Comparison of ENCODE assay signal across 1 cellular context in the genomic region with DNA sequence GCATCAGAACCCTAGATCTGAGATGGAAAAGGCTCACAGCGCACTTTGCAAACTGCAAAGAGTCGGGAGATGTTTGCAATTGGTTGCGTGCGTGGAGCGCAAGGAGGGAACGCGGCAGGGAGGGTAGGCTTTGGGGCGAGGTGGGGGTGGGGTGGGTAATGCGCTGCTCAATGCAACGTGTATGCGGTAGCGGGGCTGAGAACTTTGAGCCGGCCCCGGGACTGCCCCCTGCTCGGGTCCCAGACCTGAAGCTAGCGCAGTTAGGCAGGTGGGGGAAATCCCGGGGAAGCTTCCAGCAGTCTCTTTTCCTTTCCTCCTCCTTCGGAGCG.
TF ChIP-seq lines count a peak whose summit lies in the region.

No MANE protein-coding gene starts in this region.

TF ChIP-seq in GM23338, 12 proteins besides CTCF, POLR2A, EP300 and RAD21 (continued from another document):
- TF ChIP-seq, protein P1, sequence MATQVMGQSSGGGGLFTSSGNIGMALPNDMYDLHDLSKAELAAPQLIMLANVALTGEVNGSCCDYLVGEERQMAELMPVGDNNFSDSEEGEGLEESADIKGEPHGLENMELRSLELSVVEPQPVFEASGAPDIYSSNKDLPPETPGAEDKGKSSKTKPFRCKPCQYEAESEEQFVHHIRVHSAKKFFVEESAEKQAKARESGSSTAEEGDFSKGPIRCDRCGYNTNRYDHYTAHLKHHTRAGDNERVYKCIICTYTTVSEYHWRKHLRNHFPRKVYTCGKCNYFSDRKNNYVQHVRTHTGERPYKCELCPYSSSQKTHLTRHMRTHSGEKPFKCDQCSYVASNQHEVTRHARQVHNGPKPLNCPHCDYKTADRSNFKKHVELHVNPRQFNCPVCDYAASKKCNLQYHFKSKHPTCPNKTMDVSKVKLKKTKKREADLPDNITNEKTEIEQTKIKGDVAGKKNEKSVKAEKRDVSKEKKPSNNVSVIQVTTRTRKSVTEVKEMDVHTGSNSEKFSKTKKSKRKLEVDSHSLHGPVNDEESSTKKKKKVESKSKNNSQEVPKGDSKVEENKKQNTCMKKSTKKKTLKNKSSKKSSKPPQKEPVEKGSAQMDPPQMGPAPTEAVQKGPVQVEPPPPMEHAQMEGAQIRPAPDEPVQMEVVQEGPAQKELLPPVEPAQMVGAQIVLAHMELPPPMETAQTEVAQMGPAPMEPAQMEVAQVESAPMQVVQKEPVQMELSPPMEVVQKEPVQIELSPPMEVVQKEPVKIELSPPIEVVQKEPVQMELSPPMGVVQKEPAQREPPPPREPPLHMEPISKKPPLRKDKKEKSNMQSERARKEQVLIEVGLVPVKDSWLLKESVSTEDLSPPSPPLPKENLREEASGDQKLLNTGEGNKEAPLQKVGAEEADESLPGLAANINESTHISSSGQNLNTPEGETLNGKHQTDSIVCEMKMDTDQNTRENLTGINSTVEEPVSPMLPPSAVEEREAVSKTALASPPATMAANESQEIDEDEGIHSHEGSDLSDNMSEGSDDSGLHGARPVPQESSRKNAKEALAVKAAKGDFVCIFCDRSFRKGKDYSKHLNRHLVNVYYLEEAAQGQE (IDR thresholded peaks at IDR 0.05; ENCODE audit: unreplicated experiment), result no peak
- TF ChIP-seq CREB1 (CRISPR knock-in tag; IDR thresholded peaks at IDR 0.05; ENCODE audit: low read depth), result no peak
- TF ChIP-seq, protein P2, sequence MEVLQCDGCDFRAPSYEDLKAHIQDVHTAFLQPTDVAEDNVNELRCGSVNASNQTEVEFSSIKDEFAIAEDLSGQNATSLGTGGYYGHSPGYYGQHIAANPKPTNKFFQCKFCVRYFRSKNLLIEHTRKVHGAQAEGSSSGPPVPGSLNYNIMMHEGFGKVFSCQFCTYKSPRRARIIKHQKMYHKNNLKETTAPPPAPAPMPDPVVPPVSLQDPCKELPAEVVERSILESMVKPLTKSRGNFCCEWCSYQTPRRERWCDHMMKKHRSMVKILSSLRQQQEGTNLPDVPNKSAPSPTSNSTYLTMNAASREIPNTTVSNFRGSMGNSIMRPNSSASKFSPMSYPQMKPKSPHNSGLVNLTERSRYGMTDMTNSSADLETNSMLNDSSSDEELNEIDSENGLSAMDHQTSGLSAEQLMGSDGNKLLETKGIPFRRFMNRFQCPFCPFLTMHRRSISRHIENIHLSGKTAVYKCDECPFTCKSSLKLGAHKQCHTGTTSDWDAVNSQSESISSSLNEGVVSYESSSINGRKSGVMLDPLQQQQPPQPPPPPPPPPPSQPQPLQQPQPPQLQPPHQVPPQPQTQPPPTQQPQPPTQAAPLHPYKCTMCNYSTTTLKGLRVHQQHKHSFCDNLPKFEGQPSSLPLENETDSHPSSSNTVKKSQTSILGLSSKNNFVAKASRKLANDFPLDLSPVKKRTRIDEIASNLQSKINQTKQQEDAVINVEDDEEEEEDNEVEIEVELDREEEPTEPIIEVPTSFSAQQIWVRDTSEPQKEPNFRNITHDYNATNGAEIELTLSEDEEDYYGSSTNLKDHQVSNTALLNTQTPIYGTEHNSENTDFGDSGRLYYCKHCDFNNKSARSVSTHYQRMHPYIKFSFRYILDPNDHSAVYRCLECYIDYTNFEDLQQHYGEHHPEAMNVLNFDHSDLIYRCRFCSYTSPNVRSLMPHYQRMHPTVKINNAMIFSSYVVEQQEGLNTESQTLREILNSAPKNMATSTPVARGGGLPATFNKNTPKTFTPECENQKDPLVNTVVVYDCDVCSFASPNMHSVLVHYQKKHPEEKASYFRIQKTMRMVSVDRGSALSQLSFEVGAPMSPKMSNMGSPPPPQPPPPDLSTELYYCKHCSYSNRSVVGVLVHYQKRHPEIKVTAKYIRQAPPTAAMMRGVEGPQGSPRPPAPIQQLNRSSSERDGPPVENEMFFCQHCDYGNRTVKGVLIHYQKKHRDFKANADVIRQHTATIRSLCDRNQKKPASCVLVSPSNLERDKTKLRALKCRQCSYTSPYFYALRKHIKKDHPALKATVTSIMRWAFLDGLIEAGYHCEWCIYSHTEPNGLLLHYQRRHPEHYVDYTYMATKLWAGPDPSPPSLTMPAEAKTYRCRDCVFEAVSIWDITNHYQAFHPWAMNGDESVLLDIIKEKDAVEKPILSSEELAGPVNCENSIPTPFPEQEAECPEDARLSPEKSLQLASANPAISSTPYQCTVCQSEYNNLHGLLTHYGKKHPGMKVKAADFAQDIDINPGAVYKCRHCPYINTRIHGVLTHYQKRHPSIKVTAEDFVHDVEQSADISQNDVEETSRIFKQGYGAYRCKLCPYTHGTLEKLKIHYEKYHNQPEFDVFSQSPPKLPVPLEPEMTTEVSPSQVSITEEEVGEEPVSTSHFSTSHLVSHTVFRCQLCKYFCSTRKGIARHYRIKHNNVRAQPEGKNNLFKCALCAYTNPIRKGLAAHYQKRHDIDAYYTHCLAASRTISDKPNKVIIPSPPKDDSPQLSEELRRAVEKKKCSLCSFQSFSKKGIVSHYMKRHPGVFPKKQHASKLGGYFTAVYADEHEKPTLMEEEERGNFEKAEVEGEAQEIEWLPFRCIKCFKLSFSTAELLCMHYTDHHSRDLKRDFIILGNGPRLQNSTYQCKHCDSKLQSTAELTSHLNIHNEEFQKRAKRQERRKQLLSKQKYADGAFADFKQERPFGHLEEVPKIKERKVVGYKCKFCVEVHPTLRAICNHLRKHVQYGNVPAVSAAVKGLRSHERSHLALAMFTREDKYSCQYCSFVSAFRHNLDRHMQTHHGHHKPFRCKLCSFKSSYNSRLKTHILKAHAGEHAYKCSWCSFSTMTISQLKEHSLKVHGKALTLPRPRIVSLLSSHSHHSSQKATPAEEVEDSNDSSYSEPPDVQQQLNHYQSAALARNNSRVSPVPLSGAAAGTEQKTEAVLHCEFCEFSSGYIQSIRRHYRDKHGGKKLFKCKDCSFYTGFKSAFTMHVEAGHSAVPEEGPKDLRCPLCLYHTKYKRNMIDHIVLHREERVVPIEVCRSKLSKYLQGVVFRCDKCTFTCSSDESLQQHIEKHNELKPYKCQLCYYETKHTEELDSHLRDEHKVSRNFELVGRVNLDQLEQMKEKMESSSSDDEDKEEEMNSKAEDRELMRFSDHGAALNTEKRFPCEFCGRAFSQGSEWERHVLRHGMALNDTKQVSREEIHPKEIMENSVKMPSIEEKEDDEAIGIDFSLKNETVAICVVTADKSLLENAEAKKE (CRISPR knock-in tag; IDR thresholded peaks at IDR 0.05), result no peak
- no peak for TF ChIP-seq STAT1 (IDR thresholded peaks at IDR 0.05; ENCODE audit: unreplicated experiment)
- TF ChIP-seq, protein P3, sequence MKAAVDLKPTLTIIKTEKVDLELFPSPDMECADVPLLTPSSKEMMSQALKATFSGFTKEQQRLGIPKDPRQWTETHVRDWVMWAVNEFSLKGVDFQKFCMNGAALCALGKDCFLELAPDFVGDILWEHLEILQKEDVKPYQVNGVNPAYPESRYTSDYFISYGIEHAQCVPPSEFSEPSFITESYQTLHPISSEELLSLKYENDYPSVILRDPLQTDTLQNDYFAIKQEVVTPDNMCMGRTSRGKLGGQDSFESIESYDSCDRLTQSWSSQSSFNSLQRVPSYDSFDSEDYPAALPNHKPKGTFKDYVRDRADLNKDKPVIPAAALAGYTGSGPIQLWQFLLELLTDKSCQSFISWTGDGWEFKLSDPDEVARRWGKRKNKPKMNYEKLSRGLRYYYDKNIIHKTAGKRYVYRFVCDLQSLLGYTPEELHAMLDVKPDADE (IDR thresholded peaks at IDR 0.05), result no peak
- TF ChIP-seq JUNB (IDR thresholded peaks at IDR 0.05; ENCODE audit: unreplicated experiment), result no peak
- TF ChIP-seq EZH2phosphoT487 (IDR thresholded peaks at IDR 0.05; ENCODE audit: unreplicated experiment), result no peak
- no peak for TF ChIP-seq POLR2AphosphoS5 (IDR thresholded peaks at IDR 0.05; ENCODE audit: low read depth)
